17 cellular contexts compared by ENCODE assay signal in genomic region chr18:6565336-6566081, GRCh38.
DNase-seq lines count a peak whose midpoint lies in the region; FAIRE-seq and TF ChIP-seq lines count a peak whose summit lies in the region.
"Had no signal": no experiment of that assay in that cellular context is flagged by ENCODE, and none has a peak within 500 bp of the region (broad histone marks: within the 10 kb centered on the region; RNA-seq: fewer than 3 reads in every experiment).

No MANE protein-coding gene starts in this region.

- no peaks in the 10 kb centered on the region for H3K79me2 ChIP-seq in astrocyte (ENCODE audit: insufficient read depth, low read length)

- H3K27ac Mint-ChIP-seq in astrocyte (ENCODE audit: unreplicated experiment): peak overlapping the region; percentile 89
- H3K27ac Mint-ChIP-seq: CD14-positive monocyte had no signal

- H3K27me3 ChIP-seq in HUES64 (ENCODE audit: insufficient read depth, low read length): no peaks in the 10 kb centered on the region
- peaks cover 3% of the 10 kb centered on the region for H3K27me3 ChIP-seq in astrocyte (ENCODE audit: insufficient read depth, low read length)
- H3K27me3 ChIP-seq in testis: no peaks in the 10 kb centered on the region
- H3K27me3 ChIP-seq in tibial nerve: no peaks in the 10 kb centered on the region

- DNase-seq in astrocyte (ENCODE audit: low read depth) (no peak), left kidney (ENCODE audit: low read depth, low spot score) (peak; percentile 41), urothelium cell line (ENCODE audit: low spot score) (no peak), testis (no peak), NCI-H446 (lab: John Stamatoyannopoulos, UW) (no peak), tibial nerve (ENCODE audit: low spot score in 2 of 2) (no peak)
- DNase-seq: ACHN, GDM1, GM23248, HCEC 1CT, KG1, MV-4-11, NCI-H1417 treated with DMSO at 0.1 percent for 48 hours, NCI-H187 treated with DMSO at 0.1 percent for 48 hours, NCI-H526 had no signal

- TF ChIP-seq POLR2A in testis (IDR thresholded peaks at IDR 0.05) (no peak), tibial nerve (IDR thresholded peaks at IDR 0.05) (no peak)

- no peaks in the 10 kb centered on the region for H3K27me3 Mint-ChIP-seq in astrocyte (ENCODE audit: low read depth, unreplicated experiment)

- no peak for TF ChIP-seq EP300 in tibial nerve (IDR thresholded peaks at IDR 0.05)

- intact Hi-C loops in testis (cut with DNase I; ENCODE audit: low total_unique reads): no loop called here

- no peak overlapping the region for H3K4me3 Mint-ChIP-seq in astrocyte (ENCODE audit: unreplicated experiment)
- H3K4me3 Mint-ChIP-seq: CD14-positive monocyte had no signal

- H3K36me3 ChIP-seq in HUES64 (ENCODE audit: insufficient read depth, low read length): no peaks in the 10 kb centered on the region
- H3K36me3 ChIP-seq in astrocyte (ENCODE audit: insufficient read depth, low read length): no peaks in the 10 kb centered on the region
- no peaks in the 10 kb centered on the region for H3K36me3 ChIP-seq in testis (ENCODE audit: low read depth, missing control alignments)
- no peaks in the 10 kb centered on the region for H3K36me3 ChIP-seq in tibial nerve

- no peak overlapping the region for H3K4me2 ChIP-seq in astrocyte (ENCODE audit: low read length)

- no peak overlapping the region for H2AFZ ChIP-seq in astrocyte (ENCODE audit: low read depth, low read length)
- H2AFZ ChIP-seq: GM23248 had no signal

- FAIRE-seq in astrocyte (lab: Jason Lieb, UNC): no peak
- peak; percentile 95 for FAIRE-seq in urothelium cell line (lab: Jason Lieb, UNC)

- no peaks in the 10 kb centered on the region for H4K20me1 ChIP-seq in astrocyte (ENCODE audit: insufficient read depth, low read length)

- TF ChIP-seq CTCF in astrocyte (IDR thresholded peaks at IDR 0.05; ENCODE audit: insufficient read depth, low read depth, low read length) (no peak), testis (IDR thresholded peaks at IDR 0.05) (no peak), tibial nerve (IDR thresholded peaks at IDR 0.05) (no peak)

- no peaks in the 10 kb centered on the region for H3K36me3 Mint-ChIP-seq in astrocyte (ENCODE audit: low read depth, unreplicated experiment)
- H3K36me3 Mint-ChIP-seq: CD14-positive monocyte had no signal

- peaks cover 19% of the 10 kb centered on the region; the same call in 1 of the 2 replicates for H3K4me1 ChIP-seq in HUES64 (ENCODE audit: insufficient read depth, low read length)
- H3K4me1 ChIP-seq in astrocyte (ENCODE audit: insufficient read depth, low read length): peaks cover 2% of the 10 kb centered on the region
- no peaks in the 10 kb centered on the region for H3K4me1 ChIP-seq in testis
- no peaks in the 10 kb centered on the region for H3K4me1 ChIP-seq in tibial nerve

- peaks cover 27% of the 10 kb centered on the region for H3K4me1 Mint-ChIP-seq in astrocyte (ENCODE audit: low read depth, unreplicated experiment)
- H3K4me1 Mint-ChIP-seq: CD14-positive monocyte had no signal

- H3K9ac ChIP-seq in HUES64 (ENCODE audit: low read depth, low read length) (no peak overlapping the region), astrocyte (ENCODE audit: low read length) (no peak overlapping the region)
- H3K9ac ChIP-seq: GM23248 had no signal

- H3K9me3 ChIP-seq in HUES64 (ENCODE audit: insufficient read depth, low read depth, low read length) (no peaks in the 10 kb centered on the region), astrocyte (ENCODE audit: insufficient read depth, low read depth, low read length) (no peaks in the 10 kb centered on the region), testis (no peaks in the 10 kb centered on the region), tibial nerve (no peaks in the 10 kb centered on the region)

- peaks cover 3% of the 10 kb centered on the region for H3K9me3 Mint-ChIP-seq in astrocyte (ENCODE audit: unreplicated experiment)

- H3K4me3 ChIP-seq in HUES64 (ENCODE audit: low read length) (no peak overlapping the region), astrocyte (ENCODE audit: insufficient read depth, low read depth, low read length) (no peak overlapping the region), testis (no peak overlapping the region), tibial nerve (no peak overlapping the region)
- H3K4me3 ChIP-seq: GM23248 had no signal

- H3K27ac ChIP-seq in HUES64 (ENCODE audit: low read depth, low read length): peak overlapping the region; percentile 55
- H3K27ac ChIP-seq in astrocyte (ENCODE audit: low read depth, low read length): no peak overlapping the region
- H3K27ac ChIP-seq in testis: no peak overlapping the region
- H3K27ac ChIP-seq in tibial nerve: no peak overlapping the region
- H3K27ac ChIP-seq: GM23248 had no signal

- 90% methylated on average over 4 of the region's 5 CpGs for WGBS in HUES64
- WGBS in testis, 2 donors: 88 to 91% methylated on average over 5 of the region's 5 CpGs
- 82 to 88% methylated on average over 5 of the region's 5 CpGs for WGBS in tibial nerve, 2 donors
